In genomic region chr11:125375146-125375545, GRCh38 we compare ENCODE assay signal across 24 cellular contexts.
DNase-seq lines count a peak whose midpoint lies in the region; ATAC-seq, FAIRE-seq and TF ChIP-seq lines count a peak whose summit lies in the region.
"Had no signal": no experiment of that assay in that cellular context is flagged by ENCODE, and none has a peak within 500 bp of the region (broad histone marks: within the 10 kb centered on the region; RNA-seq: fewer than 3 reads in every experiment).

No MANE protein-coding gene starts in this region.

- H3K36me3 ChIP-seq in breast epithelium (no peaks in the 10 kb centered on the region), muscle layer of duodenum (ENCODE audit: control insufficient read depth in 1 of 2, insufficient read depth in 2 of 2, low read length in 2 of 2) (no peaks in the 10 kb centered on the region), stomach smooth muscle (ENCODE audit: control insufficient read depth in 2 of 2, insufficient read depth in 2 of 2, low read length in 2 of 2) (no peaks in the 10 kb centered on the region), neuronal stem cell (replicated peaks in 1 of 2; ENCODE audit: control insufficient read depth in 2 of 2, insufficient read depth in 2 of 2, low read length in 2 of 2) (peaks cover 0 to 38% of the 10 kb centered on the region in 2 donors)

- H3K27ac Mint-ChIP-seq in MCF 10A (ENCODE audit: low read depth, unreplicated experiment) (no peak overlapping the region), T-cell (no peak overlapping the region)
- H3K27ac Mint-ChIP-seq: activated CD8-positive, alpha-beta T cell treated with anti-CD3 and anti-CD28 coated beads for 36 hours; CD8-positive, alpha-beta memory T cell; stimulated activated naive CD8-positive, alpha-beta T cell treated with anti-CD3 and anti-CD28 coated beads, Interleukin-15, amount 100 ng/mL, for 72 hours had no signal

- H3K4me3 Mint-ChIP-seq in MCF 10A (ENCODE audit: unreplicated experiment) (no peak overlapping the region), T-cell (no peak overlapping the region)
- H3K4me3 Mint-ChIP-seq: activated CD8-positive, alpha-beta T cell treated with anti-CD3 and anti-CD28 coated beads for 36 hours; CD8-positive, alpha-beta memory T cell; stimulated activated naive CD8-positive, alpha-beta T cell treated with anti-CD3 and anti-CD28 coated beads, Interleukin-15, amount 100 ng/mL, for 72 hours had no signal

- no peak overlapping the region for H3K18ac ChIP-seq in neuronal stem cell (ENCODE audit: low read length)

- H2BK5ac ChIP-seq in neuronal stem cell (ENCODE audit: low read length), result no peak overlapping the region

- no peaks in the 10 kb centered on the region for H3K36me3 Mint-ChIP-seq in MCF 10A (ENCODE audit: insufficient read depth, unreplicated experiment)
- H3K36me3 Mint-ChIP-seq in T-cell, result no peaks in the 10 kb centered on the region
- H3K36me3 Mint-ChIP-seq: CD8-positive, alpha-beta memory T cell had no signal

- no peak for FAIRE-seq in HTR-8/SVneo (lab: Jason Lieb, UNC)
- FAIRE-seq: A204.1, frontal cortex had no signal

- no peak overlapping the region for H4K8ac ChIP-seq in neuronal stem cell (ENCODE audit: low read depth, low read length)

- CTCF ChIA-PET in MCF 10A (lab: Yijun Ruan, JAX) (interaction anchor here (0.7 to 1.4 kb wide), 3 partner anchors 22 to 233 kb away, joined by 3 to 5 read pairs (median 3); no protein-coding TSS in a partner anchor), T-cell (lab: Charles Lee) (no interaction called here)

- ATAC-seq in T-cell (replicated peaks in 1 of 4), result no peak
- ATAC-seq: activated CD8-positive, alpha-beta T cell treated with anti-CD3 and anti-CD28 coated beads for 36 hours; stimulated activated naive CD8-positive, alpha-beta T cell treated with anti-CD3 and anti-CD28 coated beads, Interleukin-15, amount 100 ng/mL, for 72 hours had no signal

- H3K4me1 ChIP-seq in breast epithelium (no peaks in the 10 kb centered on the region), muscle layer of duodenum (ENCODE audit: control insufficient read depth in 1 of 2, insufficient read depth in 2 of 2, low read length in 2 of 2) (peaks cover 3 to 4% of the 10 kb centered on the region in 2 donors), stomach smooth muscle (ENCODE audit: control insufficient read depth, insufficient read depth, low read length) (peaks cover 14% of the 10 kb centered on the region), neuronal stem cell (ENCODE audit: control insufficient read depth in 2 of 2, insufficient read depth in 1 of 2, low read depth in 1 of 2, low read length in 2 of 2) (peaks cover 15 to 30% of the 10 kb centered on the region in 2 donors)

- TF ChIP-seq CTCF in breast epithelium (IDR thresholded peaks at IDR 0.05) (no peak), MCF 10A (IDR thresholded peaks at IDR 0.05; ENCODE audit: unreplicated experiment) (no peak), coronary artery (IDR thresholded peaks at IDR 0.05) (no peak)

- intact Hi-C loops in breast epithelium (cut with DNase I; ENCODE audit: low total_unique reads) (no loop called here), MCF 10A (cut with micrococcal nuclease) (no loop called here)

- POLR2A ChIA-PET in MCF 10A (lab: Yijun Ruan, JAX) (interaction anchor here (0.6 kb wide), 1 partner anchor 33 kb away, joined by 3 read pairs; no protein-coding TSS in a partner anchor), T-cell (lab: Charles Lee) (interaction anchor here in 1 of 2 donors (0.6 kb wide), 1 partner anchor 45 kb away, joined by 3 read pairs; no protein-coding TSS in a partner anchor)

- no peak overlapping the region for H2BK12ac ChIP-seq in neuronal stem cell (ENCODE audit: low read length)

- H3K4ac ChIP-seq in neuronal stem cell (ENCODE audit: low read length), result no peak overlapping the region

- no peak for TF ChIP-seq POLR2A in breast epithelium (IDR thresholded peaks at IDR 0.05)

- no peak overlapping the region for H3K23ac ChIP-seq in neuronal stem cell (ENCODE audit: low read depth, low read length, poor library complexity)

- DNase-seq in breast epithelium (ENCODE audit: low spot score in 2 of 2), result no peak
- DNase-seq in MCF 10A (ENCODE audit: unreplicated experiment), result no peak
- no peak for DNase-seq in coronary artery (ENCODE audit: low spot score)
- DNase-seq in HTR-8/SVneo (ENCODE audit: insufficient read length, low spot score), result no peak
- no peak for DNase-seq in T-cell
- DNase-seq in neuronal stem cell (ENCODE audit: low spot score), result no peak
- DNase-seq: activated CD4-positive, CD25-positive, alpha-beta regulatory T cell; activated CD8-positive, alpha-beta T cell treated with anti-CD3 and anti-CD28 coated beads for 36 hours; activated T-cell treated with anti-CD3 and anti-CD28 coated beads, Interleukin-2, amount 50 U/mL, for 1 hour; CD8-positive, alpha-beta memory T cell; cerebellar nuclear complex; DMS153; effector CD8-positive, alpha-beta T cell; erythroblast; Kasumi-1; NCI-H1092 treated with DMSO at 0.1 percent for 48 hours; NCI-H1930; NCI-H2227 treated with DMSO at 0.1 percent for 48 hours; NCI-H748 treated with DMSO at 0.1 percent for 48 hours; stimulated activated naive CD8-positive, alpha-beta T cell treated with anti-CD3 and anti-CD28 coated beads, Interleukin-15, amount 100 ng/mL, for 72 hours had no signal

- H2AFZ ChIP-seq in neuronal stem cell (ENCODE audit: low read length), result no peak overlapping the region

- no peak overlapping the region for H3K4me2 ChIP-seq in neuronal stem cell (ENCODE audit: insufficient read depth, low read length, poor library complexity, severe bottlenecking)

- no peaks in the 10 kb centered on the region for H3K79me1 ChIP-seq in neuronal stem cell (ENCODE audit: low read depth, low read length)

- H2AK5ac ChIP-seq in neuronal stem cell (ENCODE audit: low read depth, low read length), result no peak overlapping the region

- no peak overlapping the region for H4K91ac ChIP-seq in neuronal stem cell (ENCODE audit: low read depth, low read length, poor library complexity)

- H3K14ac ChIP-seq in neuronal stem cell (ENCODE audit: low read length), result no peak overlapping the region

- H3K9ac ChIP-seq in stomach smooth muscle (ENCODE audit: low read length in 2 of 2) (no peak overlapping the region), neuronal stem cell (ENCODE audit: low read depth, low read length, poor library complexity) (no peak overlapping the region)

- peak overlapping the region; percentile 14 to 61 for H3K27ac ChIP-seq in breast epithelium
- H3K27ac ChIP-seq in coronary artery, result peak overlapping the region; percentile 57 to 75
- peak overlapping the region; percentile 7 for H3K27ac ChIP-seq in muscle layer of duodenum (ENCODE audit: low read length)
- H3K27ac ChIP-seq in stomach smooth muscle (ENCODE audit: low read length), result peak overlapping the region; percentile 55
- no peak overlapping the region for H3K27ac ChIP-seq in neuronal stem cell (replicated peaks; ENCODE audit: low read length)

- no peak overlapping the region for H2BK15ac ChIP-seq in neuronal stem cell (ENCODE audit: low read length)

- H3K4me1 Mint-ChIP-seq in MCF 10A (ENCODE audit: insufficient read depth, unreplicated experiment) (peaks cover 12% of the 10 kb centered on the region), T-cell (no peaks in the 10 kb centered on the region)
- H3K4me1 Mint-ChIP-seq: CD8-positive, alpha-beta memory T cell; stimulated activated naive CD8-positive, alpha-beta T cell treated with anti-CD3 and anti-CD28 coated beads, Interleukin-15, amount 100 ng/mL, for 72 hours had no signal

- no peaks in the 10 kb centered on the region for H3K9me3 Mint-ChIP-seq in MCF 10A (ENCODE audit: unreplicated experiment)
- no peaks in the 10 kb centered on the region for H3K9me3 Mint-ChIP-seq in T-cell
- H3K9me3 Mint-ChIP-seq: activated CD8-positive, alpha-beta T cell treated with anti-CD3 and anti-CD28 coated beads for 36 hours; CD8-positive, alpha-beta memory T cell; stimulated activated naive CD8-positive, alpha-beta T cell treated with anti-CD3 and anti-CD28 coated beads, Interleukin-15, amount 100 ng/mL, for 72 hours had no signal

- no peak overlapping the region for H3K4me3 ChIP-seq in breast epithelium
- no peak overlapping the region for H3K4me3 ChIP-seq in coronary artery
- H3K4me3 ChIP-seq in muscle layer of duodenum (ENCODE audit: low read depth in 1 of 2, low read length in 2 of 2), result no peak overlapping the region
- H3K4me3 ChIP-seq in stomach smooth muscle (ENCODE audit: low read length in 2 of 2), result no peak overlapping the region
- no peak overlapping the region for H3K4me3 ChIP-seq in neuronal stem cell (ENCODE audit: low read length in 2 of 2)

- H3K27me3 ChIP-seq in breast epithelium (peaks cover 0 to 4% of the 10 kb centered on the region in 2 donors), muscle layer of duodenum (ENCODE audit: low read depth, low read length) (no peaks in the 10 kb centered on the region), stomach smooth muscle (ENCODE audit: control insufficient read depth in 1 of 2, insufficient read depth in 2 of 2, low read length in 2 of 2) (no peaks in the 10 kb centered on the region), neuronal stem cell (ENCODE audit: control insufficient read depth in 3 of 3, insufficient read depth in 3 of 3, low read depth in 1 of 3, low read length in 3 of 3) (no peaks in the 10 kb centered on the region)

- H3K9me3 ChIP-seq in breast epithelium (no peaks in the 10 kb centered on the region), muscle layer of duodenum (ENCODE audit: control insufficient read depth in 1 of 2, low read length in 2 of 2) (no peaks in the 10 kb centered on the region), stomach smooth muscle (ENCODE audit: control insufficient read depth in 2 of 2, low read length in 2 of 2) (no peaks in the 10 kb centered on the region), neuronal stem cell (replicated peaks in 1 of 2; ENCODE audit: control insufficient read depth in 2 of 2, insufficient read depth in 1 of 2, low read depth in 1 of 2, low read length in 2 of 2) (no peaks in the 10 kb centered on the region)

- no CpG with 5 or more reads among the region's 6 CpGs for WGBS in neuronal stem cell (ENCODE audit: extremely low coverage in 2 of 2, insufficient read length in 2 of 2, insufficient replicate concordance in 1 of 2), 2 donors

- BruUV-seq in MCF 10A (replicated peaks; lab: Mats Ljungman, UMichigan), result no TSS peak

- no peak overlapping the region for H2BK120ac ChIP-seq in neuronal stem cell (ENCODE audit: low read depth, low read length)

- H3K27me3 Mint-ChIP-seq in MCF 10A (ENCODE audit: insufficient read depth, unreplicated experiment), result peaks cover 74% of the 10 kb centered on the region
- H3K27me3 Mint-ChIP-seq in T-cell, result peaks cover 40 to 45% of the 10 kb centered on the region in 2 donors
